ENCODE assay signal across 8 cellular contexts in genomic region chr9:98168952-98169488, GRCh38. TPM values are rescaled to one million over a fixed set of nuclear protein-coding genes. Genes with fewer than 3 reads are reported as not detected.
DNase-seq lines count a peak whose midpoint lies in the region; ATAC-seq and TF ChIP-seq lines count a peak whose summit lies in the region.

No MANE protein-coding gene starts in this region.

- ATAC-seq in GM21717 (IDR thresholded peaks at IDR 0.05; ENCODE audit: unreplicated experiment), result peak; percentile 94
- ATAC-seq in activated CD8-positive, alpha-beta memory T cell treated with anti-CD3 and anti-CD28 coated beads, Interleukin-2, amount 10 ng/mL, durations not matched to agents 7 days and 5 days, result peak; percentile 99
- peak; percentile 89 for ATAC-seq in left ventricle myocardium superior

- H3K4me3 ChIP-seq in testis, result no peak overlapping the region

- H3K36me3 ChIP-seq in testis (ENCODE audit: low read depth, missing control alignments), result no peaks in the 10 kb centered on the region

- no peaks in the 10 kb centered on the region for H3K9me3 Mint-ChIP-seq in activated CD8-positive, alpha-beta memory T cell treated with anti-CD3 and anti-CD28 coated beads, Interleukin-2, amount 10 ng/mL, durations not matched to agents 7 days and 5 days (ENCODE audit: low read depth)
- no peaks in the 10 kb centered on the region for H3K9me3 Mint-ChIP-seq in osteocyte (ENCODE audit: unreplicated experiment)

- 52 to 71% methylated on average over 7 to 14 of the region's 14 CpGs for WGBS in testis, 2 donors

- intact Hi-C loops in left ventricle myocardium superior (cut with micrococcal nuclease) (no loop called here), testis (cut with DNase I; ENCODE audit: low total_unique reads) (no loop called here)

- TF ChIP-seq POLR2A in GM15510 (IDR thresholded peaks at IDR 0.05; ENCODE audit: borderline replicate concordance, extremely low read depth, insufficient read length) (peak; percentile 41), testis (IDR thresholded peaks at IDR 0.05) (no peak)

- CTCF ChIA-PET in activated CD8-positive, alpha-beta memory T cell treated with anti-CD3 and anti-CD28 coated beads, Interleukin-2, amount 10 ng/mL, durations not matched to agents 7 days and 5 days (lab: Charles Lee), result interaction anchor here (1.9 kb wide), 1 partner anchor 16 kb away, joined by 4 read pairs; no protein-coding TSS in a partner anchor

- no peak overlapping the region for H3K27ac ChIP-seq in testis

- DNase-seq in HUDEP-2 (lab: John Stamatoyannopoulos, UW; ENCODE audit: unreplicated experiment in 76 of 76) (peak in 41 of 76 experiments; percentile 6 to 73 (median 26)), left ventricle myocardium superior (peak; percentile 60), testis (peak; percentile 89), amniotic stem cell (lab: John Stamatoyannopoulos, UW) (no peak), osteocyte (ENCODE audit: extremely low spot score, unreplicated experiment) (no peak)
- peak; percentile 88 for DNase-seq in activated CD8-positive, alpha-beta memory T cell treated with anti-CD3 and anti-CD28 coated beads, Interleukin-2, amount 10 ng/mL, durations not matched to agents 7 days and 5 days

- peak overlapping the region; percentile 46 for H3K4me3 Mint-ChIP-seq in activated CD8-positive, alpha-beta memory T cell treated with anti-CD3 and anti-CD28 coated beads, Interleukin-2, amount 10 ng/mL, durations not matched to agents 7 days and 5 days
- no peak overlapping the region for H3K4me3 Mint-ChIP-seq in osteocyte (ENCODE audit: unreplicated experiment)

- H3K4me1 ChIP-seq in testis, result peaks cover 45% of the 10 kb centered on the region

- H3K4me1 Mint-ChIP-seq in activated CD8-positive, alpha-beta memory T cell treated with anti-CD3 and anti-CD28 coated beads, Interleukin-2, amount 10 ng/mL, durations not matched to agents 7 days and 5 days, result peaks cover 53% of the 10 kb centered on the region
- peaks cover 21% of the 10 kb centered on the region for H3K4me1 Mint-ChIP-seq in osteocyte (ENCODE audit: unreplicated experiment)

- H3K9me3 ChIP-seq in testis, result no peaks in the 10 kb centered on the region

- no peaks in the 10 kb centered on the region for H3K27me3 ChIP-seq in testis

- no peaks in the 10 kb centered on the region for H3K27me3 Mint-ChIP-seq in activated CD8-positive, alpha-beta memory T cell treated with anti-CD3 and anti-CD28 coated beads, Interleukin-2, amount 10 ng/mL, durations not matched to agents 7 days and 5 days
- no peaks in the 10 kb centered on the region for H3K27me3 Mint-ChIP-seq in osteocyte (ENCODE audit: unreplicated experiment)

- TF ChIP-seq CTCF in testis (IDR thresholded peaks at IDR 0.05), result no peak
- no peak for TF ChIP-seq CTCF in osteocyte (IDR thresholded peaks at IDR 0.05)

- no peaks in the 10 kb centered on the region for H3K36me3 Mint-ChIP-seq in activated CD8-positive, alpha-beta memory T cell treated with anti-CD3 and anti-CD28 coated beads, Interleukin-2, amount 10 ng/mL, durations not matched to agents 7 days and 5 days
- no peaks in the 10 kb centered on the region for H3K36me3 Mint-ChIP-seq in osteocyte (ENCODE audit: unreplicated experiment)

- peak overlapping the region; percentile 91 for H3K27ac Mint-ChIP-seq in activated CD8-positive, alpha-beta memory T cell treated with anti-CD3 and anti-CD28 coated beads, Interleukin-2, amount 10 ng/mL, durations not matched to agents 7 days and 5 days
- no peak overlapping the region for H3K27ac Mint-ChIP-seq in osteocyte (ENCODE audit: unreplicated experiment)

RNA-seq across cellular contexts. Expression of gene CORO2A, which starts 23.4 kb away (rescaled TPM):
- 10 to 100 TPM in 1 of 2 experiments, 1 to 10 TPM in 1; 6.2 to 11.5 TPM for total RNA-seq in activated CD8-positive, alpha-beta memory T cell treated with anti-CD3 and anti-CD28 coated beads, Interleukin-2, amount 10 ng/mL, durations not matched to agents 7 days and 5 days
- total RNA-seq in left ventricle myocardium superior, result 0.35 TPM
- 10 to 100 TPM; 46.3 to 50.5 TPM for total RNA-seq in testis
- polyA plus RNA-seq in testis (ENCODE audit: insufficient read depth, low read depth, low replicate concordance), result 28.0 TPM
- 1.6 and 1.8 TPM in 2 replicates for total RNA-seq in osteocyte

RNA-seq across cellular contexts. Expression of gene TRIM14, which starts 50.0 kb away (rescaled TPM):
- 100 to 1,000 TPM in 1 of 2 experiments, 10 to 100 TPM in 1; 84.6 to 128 TPM for total RNA-seq in activated CD8-positive, alpha-beta memory T cell treated with anti-CD3 and anti-CD28 coated beads, Interleukin-2, amount 10 ng/mL, durations not matched to agents 7 days and 5 days
- total RNA-seq in left ventricle myocardium superior (4.0 TPM), testis (10 to 100 TPM; 19.6 to 21.3 TPM), osteocyte (0.48 and 0.76 TPM in 2 replicates)
- polyA plus RNA-seq in testis (ENCODE audit: insufficient read depth, low read depth, low replicate concordance), result 17.3 TPM

Comparison
In these comparisons a context has a peak if more than half of its experiments do, and no peak if none do; other contexts are left out.
1. DNase-seq: peak in HUDEP-2 (41 of 76), activated CD8-positive, alpha-beta memory T cell treated with anti-CD3 and anti-CD28 coated beads, Interleukin-2, amount 10 ng/mL, durations not matched to agents 7 days and 5 days (single experiment), left ventricle myocardium superior (single experiment) and testis (single experiment); none in amniotic stem cell (single experiment) and osteocyte (single experiment).
2. Peak in every context shown above with its lines, with median percentiles within 50 percentile points of each other: ATAC-seq.